Comparison of ENCODE assay signal across 14 cellular contexts in genomic region chr15:95734422-95735316, GRCh38.
DNase-seq lines count a peak whose midpoint lies in the region; ATAC-seq lines count a peak whose summit lies in the region.
"Had no signal": no experiment of that assay in that cellular context is flagged by ENCODE, and none has a peak within 500 bp of the region (broad histone marks: within the 10 kb centered on the region; RNA-seq: fewer than 3 reads in every experiment).

No MANE protein-coding gene starts in this region.

- peaks cover 0 to 16% (median 3%) of the 10 kb centered on the region in 7 donors for H3K9me3 Mint-ChIP-seq in CD4-positive, CD25-positive, alpha-beta regulatory T cell
- H3K9me3 Mint-ChIP-seq in activated CD4-positive, alpha-beta memory T cell treated with anti-CD3 and anti-CD28 coated beads, Interleukin-2, amount 10 ng/mL, durations not matched to agents 7 days and 5 days: peaks cover 17% of the 10 kb centered on the region

- peak overlapping the region; percentile 86 to 95 (median 91) for H3K27ac Mint-ChIP-seq in CD4-positive, CD25-positive, alpha-beta regulatory T cell
- peak overlapping the region; percentile 53 for H3K27ac Mint-ChIP-seq in activated CD4-positive, alpha-beta memory T cell treated with anti-CD3 and anti-CD28 coated beads, Interleukin-2, amount 10 ng/mL, durations not matched to agents 7 days and 5 days

- peak overlapping the region in 3 of 4 donors; percentile 7 to 75 (median 62) for H3K4me3 Mint-ChIP-seq in CD4-positive, CD25-positive, alpha-beta regulatory T cell
- no peak overlapping the region for H3K4me3 Mint-ChIP-seq in activated CD4-positive, alpha-beta memory T cell treated with anti-CD3 and anti-CD28 coated beads, Interleukin-2, amount 10 ng/mL, durations not matched to agents 7 days and 5 days

- CTCF ChIA-PET in activated CD4-positive, alpha-beta memory T cell treated with anti-CD3 and anti-CD28 coated beads, Interleukin-2, amount 10 ng/mL, durations not matched to agents 7 days and 5 days (lab: Charles Lee): no interaction called here

- ATAC-seq in CD4-positive, CD25-positive, alpha-beta regulatory T cell (ENCODE audit: low read depth in 2 of 2): peak in 1 of 2 donors; percentile 48
- ATAC-seq in HG03457 (IDR thresholded peaks at IDR 0.05; ENCODE audit: unreplicated experiment) (peak; percentile 45), HG03432 (IDR thresholded peaks at IDR 0.05; ENCODE audit: unreplicated experiment) (no peak)

- no peaks in the 10 kb centered on the region for H3K27me3 ChIP-seq in CD4-positive, CD25-positive, alpha-beta regulatory T cell (ENCODE audit: control insufficient read depth, insufficient read depth, low read length)
- H3K27me3 ChIP-seq: hepatocyte had no signal

- peak overlapping the region; percentile 37 for H3K4me3 ChIP-seq in CD4-positive, CD25-positive, alpha-beta regulatory T cell (ENCODE audit: low read depth, low read length)
- H3K4me3 ChIP-seq: coronary artery, hepatocyte had no signal

- no peaks in the 10 kb centered on the region for H3K9me3 ChIP-seq in CD4-positive, CD25-positive, alpha-beta regulatory T cell (ENCODE audit: control insufficient read depth in 2 of 2, low read length in 2 of 2)

- H3K27me3 Mint-ChIP-seq in CD4-positive, CD25-positive, alpha-beta regulatory T cell: no peaks in the 10 kb centered on the region
- H3K27me3 Mint-ChIP-seq in activated CD4-positive, alpha-beta memory T cell treated with anti-CD3 and anti-CD28 coated beads, Interleukin-2, amount 10 ng/mL, durations not matched to agents 7 days and 5 days: no peaks in the 10 kb centered on the region

- H3K36me3 ChIP-seq in CD4-positive, CD25-positive, alpha-beta regulatory T cell (ENCODE audit: control insufficient read depth, insufficient read depth, low read length): no peaks in the 10 kb centered on the region

- DNase-seq in CD4-positive, CD25-positive, alpha-beta regulatory T cell: peak in 1 of 3 donors; percentile 24
- DNase-seq in activated CD4-positive, alpha-beta memory T cell treated with anti-CD3 and anti-CD28 coated beads, Interleukin-2, amount 10 ng/mL, durations not matched to agents 7 days and 5 days: no peak
- DNase-seq in glomerular endothelial cell (ENCODE audit: extremely low read depth, low read depth, low spot score): peak; percentile 85
- no peak for DNase-seq in stimulated activated CD4-positive, alpha-beta T cell treated with anti-CD3 and anti-CD28 coated beads, Interleukin-2, amount 100 ng/mL, for 24 hours
- DNase-seq in nucleus accumbens (lab: John Stamatoyannopoulos, UW): no peak
- DNase-seq in AG20443 (ENCODE audit: low spot score): no peak
- DNase-seq: activated CD8-positive, alpha-beta memory T cell treated with anti-CD3 and anti-CD28 coated beads, Interleukin-2, amount 50 U/mL, for 4 hours; DMS 273 treated with DMSO at 0.1 percent for 48 hours; NCI-H69 had no signal

- POLR2A ChIA-PET in activated CD4-positive, alpha-beta memory T cell treated with anti-CD3 and anti-CD28 coated beads, Interleukin-2, amount 10 ng/mL, durations not matched to agents 7 days and 5 days (lab: Charles Lee): no interaction called here

- peaks cover 14% of the 10 kb centered on the region for H3K4me1 ChIP-seq in CD4-positive, CD25-positive, alpha-beta regulatory T cell (ENCODE audit: control insufficient read depth, insufficient read depth, low read length, poor library complexity, severe bottlenecking)

- peaks cover 21 to 42% (median 23%) of the 10 kb centered on the region in 4 donors for H3K4me1 Mint-ChIP-seq in CD4-positive, CD25-positive, alpha-beta regulatory T cell
- peaks cover 15% of the 10 kb centered on the region for H3K4me1 Mint-ChIP-seq in activated CD4-positive, alpha-beta memory T cell treated with anti-CD3 and anti-CD28 coated beads, Interleukin-2, amount 10 ng/mL, durations not matched to agents 7 days and 5 days

- no peaks in the 10 kb centered on the region for H3K36me3 Mint-ChIP-seq in CD4-positive, CD25-positive, alpha-beta regulatory T cell
- peaks cover 7% of the 10 kb centered on the region for H3K36me3 Mint-ChIP-seq in activated CD4-positive, alpha-beta memory T cell treated with anti-CD3 and anti-CD28 coated beads, Interleukin-2, amount 10 ng/mL, durations not matched to agents 7 days and 5 days (ENCODE audit: low read depth)

- no peak overlapping the region for H3K27ac ChIP-seq in CD4-positive, CD25-positive, alpha-beta regulatory T cell (ENCODE audit: insufficient read depth, low read length, poor library complexity, severe bottlenecking)
- H3K27ac ChIP-seq: coronary artery, hepatocyte, KMS-11 had no signal
